In genomic region chr7:98771519-98772241, GRCh38 we compare ENCODE assay signal across 9 cellular contexts.
DNase-seq lines count a peak whose midpoint lies in the region; ATAC-seq, FAIRE-seq and TF ChIP-seq lines count a peak whose summit lies in the region.
"Had no signal": no experiment of that assay in that cellular context is flagged by ENCODE, and none has a peak within 500 bp of the region (broad histone marks: within the 10 kb centered on the region; RNA-seq: fewer than 3 reads in every experiment).

No MANE protein-coding gene starts in this region.

- H3K23ac ChIP-seq in H9 (ENCODE audit: insufficient read length, low read depth, low read length): no peak overlapping the region

- H3K79me1 ChIP-seq in H9 (ENCODE audit: insufficient read depth, low read depth, low read length, poor library complexity, severe bottlenecking): no peaks in the 10 kb centered on the region

- no peak overlapping the region for H4K5ac ChIP-seq in H9 (ENCODE audit: insufficient read length, low read depth, low read length)

- H3K56ac ChIP-seq in H9 (ENCODE audit: insufficient read length, low read depth, low read length): no peak overlapping the region

- DNase-seq in A549 (ENCODE audit: low read depth in 1 of 2, low spot score in 1 of 2): no peak
- peak; percentile 45 for DNase-seq in H9
- peak; percentile 53 for DNase-seq in SK-N-MC (ENCODE audit: low read depth, low spot score)
- DNase-seq in islet precursor cell: peak; percentile 96
- no peak for DNase-seq in lower leg skin (ENCODE audit: low spot score in 2 of 2)
- no peak for DNase-seq in globus pallidus (ENCODE audit: low spot score)
- DNase-seq in BE2C: no peak
- no peak for DNase-seq in NCI-H1105 (lab: John Stamatoyannopoulos, UW)

- 0 out of 3 replicates have a peak, but pooled peaks cover 4% of the 10 kb centered on the region for H3K4me1 ChIP-seq in A549
- peaks cover 5% of the 10 kb centered on the region; the same call in 1 of the 2 replicates for H3K4me1 ChIP-seq in H9 (ENCODE audit: insufficient read depth, low read length)
- H3K4me1 ChIP-seq in BE2C: no peaks in the 10 kb centered on the region

- H3K9ac ChIP-seq in H9 (ENCODE audit: extremely low read depth, insufficient read length, low read length) (no peak overlapping the region), SK-N-MC (ENCODE audit: insufficient read length) (no peak overlapping the region)

- H3T11ph ChIP-seq in H9 (ENCODE audit: low read length): no peak overlapping the region

- H3K27ac Mint-ChIP-seq in H9: peak overlapping the region in 2 of 3 experiments; percentile 74 to 81; a peak in 5 of 7 replicates
- H3K27ac Mint-ChIP-seq: stimulated activated naive CD8-positive, alpha-beta T cell treated with anti-CD3 and anti-CD28 coated beads, Interleukin-15, Interleukin-2, amounts not matched to agents 100 ng/mL and 50 ng/mL, for 24 hours had no signal

- no peak overlapping the region for H4K8ac ChIP-seq in H9 (replicated peaks; ENCODE audit: insufficient read length, low read depth, low read length)

- H3K4ac ChIP-seq in H9 (ENCODE audit: low read depth, low read length): no peak overlapping the region

- H3K27me3 ChIP-seq in H9 (ENCODE audit: insufficient read depth, low read length): no peaks in the 10 kb centered on the region
- H3K27me3 ChIP-seq in BE2C: no peaks in the 10 kb centered on the region

- no peak overlapping the region for H2AFZ ChIP-seq in H9 (ENCODE audit: low read length)

- H3K4me2 ChIP-seq in A549 (no peak overlapping the region), H9 (ENCODE audit: insufficient read depth, insufficient read length, low read length) (peak overlapping the region; percentile 48)

- no peaks in the 10 kb centered on the region for H3K36me3 Mint-ChIP-seq in H9 (ENCODE audit: insufficient read depth in 1 of 3, low read depth in 3 of 3)

- no peak overlapping the region for H4K91ac ChIP-seq in H9 (ENCODE audit: insufficient read length, low read depth, low read length)

- H3K79me2 ChIP-seq in H9 (ENCODE audit: insufficient read depth, low read length): no peaks in the 10 kb centered on the region

- FAIRE-seq in A549 (lab: Jason Lieb, UNC): no peak

- TF ChIP-seq RAD21 in A549 (conservative IDR thresholded peaks at IDR 0.05 in 1 of 2, IDR thresholded peaks at IDR 0.05 in 1 of 2): no peak

- no peak for TF ChIP-seq EP300 in A549 (IDR thresholded peaks at IDR 0.05)

- H3K4me3 Mint-ChIP-seq in H9: peak overlapping the region; percentile 45 to 65
- H3K4me3 Mint-ChIP-seq: stimulated activated naive CD8-positive, alpha-beta T cell treated with anti-CD3 and anti-CD28 coated beads, Interleukin-15, Interleukin-2, amounts not matched to agents 100 ng/mL and 50 ng/mL, for 24 hours had no signal

- WGBS in A549 (ENCODE audit: missing lambda C conversion rate): 60% methylated on average over 17 of the region's 17 CpGs
- no CpG with 5 or more reads among the region's 17 CpGs for WGBS in H9 (ENCODE audit: extremely low coverage, insufficient read length, low lambda C conversion rate)
- 28 to 36% methylated on average over 17 of the region's 17 CpGs for WGBS in lower leg skin, 2 donors

- POLR2A ChIA-PET in A549 (lab: Yijun Ruan, JAX): no interaction called here

- peaks cover 7% of the 10 kb centered on the region for H3K23me2 ChIP-seq in H9 (ENCODE audit: insufficient read length, low read depth, low read length, poor library complexity, severe bottlenecking)

- H2BK120ac ChIP-seq in H9 (ENCODE audit: low read depth, low read length, poor library complexity, severe bottlenecking): no peak overlapping the region

- H3K14ac ChIP-seq in H9 (ENCODE audit: insufficient read depth, low read length): peak overlapping the region; percentile 4; the same call in 1 of the 2 replicates

- H2AK5ac ChIP-seq in H9 (ENCODE audit: insufficient read length, low read length): no peak overlapping the region

- TF ChIP-seq POLR2A in A549 (IDR thresholded peaks at IDR 0.05; ENCODE audit: low read length) (no peak), lower leg skin (IDR thresholded peaks at IDR 0.05) (no peak)

- TF ChIP-seq CTCF in A549 (IDR thresholded peaks at IDR 0.05) (no peak), H9 (conservative IDR thresholded peaks at IDR 0.05) (no peak), lower leg skin (IDR thresholded peaks at IDR 0.05) (no peak), BE2C (IDR thresholded peaks at IDR 0.05; ENCODE audit: low read depth, low read length) (no peak)

- H3K9me3 ChIP-seq in A549 (no peaks in the 10 kb centered on the region), H9 (ENCODE audit: control insufficient read depth, low read depth, low read length) (no peaks in the 10 kb centered on the region), SK-N-MC (ENCODE audit: low read depth, low read length) (no peaks in the 10 kb centered on the region), BE2C (no peaks in the 10 kb centered on the region)

- H3K9me3 Mint-ChIP-seq in H9: no peaks in the 10 kb centered on the region
- H3K9me3 Mint-ChIP-seq: stimulated activated naive CD8-positive, alpha-beta T cell treated with anti-CD3 and anti-CD28 coated beads, Interleukin-15, Interleukin-2, amounts not matched to agents 100 ng/mL and 50 ng/mL, for 24 hours had no signal

- no peaks in the 10 kb centered on the region for H4K20me1 ChIP-seq in H9 (ENCODE audit: control insufficient read depth, insufficient read depth, insufficient read length)

- H3K27ac ChIP-seq in A549 (no peak overlapping the region), H9 (ENCODE audit: insufficient read length, low read depth, low read length) (peak overlapping the region; percentile 10), SK-N-MC (0 out of 2 replicates have a peak overlapping the region, but pooled peaks have one; percentile 46)

- peak; percentile 40 to 48; a peak in 3 of 6 replicates for ATAC-seq in A549

- peaks cover 23% of the 10 kb centered on the region for H3K27me3 Mint-ChIP-seq in H9 (ENCODE audit: low read depth)

- intact Hi-C loops in lower leg skin (cut with DNase I; ENCODE audit: low total_unique reads): no loop called here

- no peak overlapping the region for H2BK5ac ChIP-seq in H9 (ENCODE audit: insufficient read length, low read length)

- no peak overlapping the region for H2BK12ac ChIP-seq in H9 (ENCODE audit: insufficient read length, low read depth, low read length)

- peaks cover 31 to 48% of the 10 kb centered on the region in 2 experiments for H3K4me1 Mint-ChIP-seq in H9

- H3K36me3 ChIP-seq in SK-N-MC (ENCODE audit: insufficient read depth, low read length) (no peaks in the 10 kb centered on the region), BE2C (no peaks in the 10 kb centered on the region)

- CTCF ChIA-PET in A549 (lab: Yijun Ruan, JAX): interaction anchor here (1.4 kb wide), 1 partner anchor 70 kb away, joined by 5 read pairs; no protein-coding TSS in a partner anchor

- H3K18ac ChIP-seq in H9 (ENCODE audit: insufficient read length, low read depth, low read length): no peak overlapping the region

- H3K4me3 ChIP-seq in A549 (no peak overlapping the region), SK-N-MC (peak overlapping the region; percentile 61), lower leg skin (ENCODE audit: low read depth, poor library complexity, severe bottlenecking) (no peak overlapping the region), BE2C (ENCODE audit: low read depth, low read length) (no peak overlapping the region)

- no peak overlapping the region for H2BK20ac ChIP-seq in H9 (ENCODE audit: low read depth, low read length, poor library complexity, severe bottlenecking)

- H2BK15ac ChIP-seq in H9 (ENCODE audit: low read depth, low read length): no peak overlapping the region

TF ChIP-seq in A549, 52 proteins besides CTCF, POLR2A, EP300 and RAD21:
- TF ChIP-seq MAFK (IDR thresholded peaks at IDR 0.05; ENCODE audit: partially characterized antibody) (peak; percentile 94), TFCP2L1 (CRISPR knock-in tag; IDR thresholded peaks at IDR 0.05) (no peak), SMC3 (IDR thresholded peaks at IDR 0.05) (no peak)

Comparison
In these comparisons a context has a peak if more than half of its experiments do, and no peak if none do; other contexts are left out.
1. DNase-seq: peak in H9 (single experiment), SK-N-MC (single experiment) and islet precursor cell (single experiment); none in A549 (0 of 2), lower leg skin (0 of 2), globus pallidus (single experiment), BE2C (single experiment) and NCI-H1105 (single experiment).
2. H3K27ac ChIP-seq: peak in H9 (single experiment) and SK-N-MC (single experiment); none in A549 (0 of 2).